ENCODE assay signal across 8 cellular contexts in the genomic region with DNA sequence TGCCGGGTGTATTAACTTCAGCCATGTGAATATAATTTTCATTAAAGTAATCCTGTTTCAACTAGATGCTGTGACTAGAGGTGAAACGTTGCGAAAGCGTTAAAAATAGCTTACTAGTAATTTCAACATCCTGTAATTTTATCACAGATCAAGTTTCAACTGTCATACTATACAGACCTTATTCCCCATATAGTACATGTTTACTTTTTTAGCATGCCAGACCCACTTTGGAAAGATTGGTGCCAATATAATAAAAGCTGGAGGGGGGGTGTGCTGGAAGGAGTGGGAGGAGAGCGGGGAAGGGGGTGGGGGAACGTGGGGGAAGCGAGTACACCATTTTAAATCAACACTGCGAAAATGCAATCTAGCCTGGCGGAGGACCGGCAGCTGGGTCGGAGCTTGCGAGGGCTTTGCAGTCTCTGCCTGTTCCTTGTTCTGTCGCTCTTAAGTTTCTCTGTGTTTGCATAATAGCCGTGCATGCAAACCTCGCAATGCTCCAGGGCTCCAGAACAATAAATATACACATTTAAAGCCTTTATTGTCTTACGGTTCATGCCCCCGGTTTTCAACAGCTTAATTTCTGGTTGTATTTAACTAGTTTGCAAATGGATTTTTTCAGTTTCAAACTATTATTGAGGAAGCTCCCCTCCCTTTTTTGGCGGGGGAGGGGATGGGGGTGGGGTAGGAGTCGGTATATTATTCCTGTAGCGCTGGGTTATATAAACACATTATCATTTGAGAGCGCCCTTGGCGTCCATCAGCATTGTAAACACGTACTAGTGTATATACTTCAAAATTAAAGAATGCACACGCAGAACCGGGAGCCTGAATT. TPM values are rescaled to one million over a fixed set of nuclear protein-coding genes. Genes with fewer than 3 reads are reported as not detected.
DNase-seq lines count a peak whose midpoint lies in the region; ATAC-seq and TF ChIP-seq lines count a peak whose summit lies in the region.

No MANE protein-coding gene starts in this region.

- no peaks in the 10 kb centered on the region for H3K36me3 ChIP-seq in body of pancreas (replicated peaks in 1 of 2; ENCODE audit: insufficient read depth in 1 of 2, low read depth in 2 of 2)
- H3K36me3 ChIP-seq in iPS-18a (ENCODE audit: control insufficient read depth, low read depth, low read length), result no peaks in the 10 kb centered on the region
- H3K36me3 ChIP-seq in gastrocnemius medialis, result no peaks in the 10 kb centered on the region

- TF ChIP-seq POLR2A in body of pancreas (IDR thresholded peaks at IDR 0.05) (peak in 2 of 3 donors; percentile 23 to 31), gastrocnemius medialis (IDR thresholded peaks at IDR 0.05) (no peak)

- in situ Hi-C loops in gastrocnemius medialis (cut with MboI; ENCODE audit: low sequenced_read_pairs in 4 of 4), result loop anchor here (5.0 to 25.0 kb wide), 6 partner anchors 125 to 362 kb away; a partner anchor contains a TSS

- peaks cover 39% of the 10 kb centered on the region for H3K4me1 ChIP-seq in body of pancreas
- H3K4me1 ChIP-seq in iPS-18a (ENCODE audit: control insufficient read depth, low read depth, low read length), result peaks cover 39% of the 10 kb centered on the region
- H3K4me1 ChIP-seq in gastrocnemius medialis, result peaks cover 36 to 52% of the 10 kb centered on the region in 2 donors

- intact Hi-C loops in body of pancreas (cut with DNase I), result no loop called here
- intact Hi-C loops in gastrocnemius medialis (cut with DNase I; ENCODE audit: low total_unique reads), result loop anchor here (2.0 to 10.0 kb wide), 5 partner anchors 72 to 905 kb away; a partner anchor contains a TSS

- no peaks in the 10 kb centered on the region for H3K27me3 ChIP-seq in body of pancreas
- peaks cover 54% of the 10 kb centered on the region for H3K27me3 ChIP-seq in iPS-18a (ENCODE audit: control insufficient read depth, insufficient read depth, low read length)
- H3K27me3 ChIP-seq in gastrocnemius medialis, result no peaks in the 10 kb centered on the region

- H3K9me3 ChIP-seq in body of pancreas, result no peaks in the 10 kb centered on the region
- no peaks in the 10 kb centered on the region for H3K9me3 ChIP-seq in iPS-18a (ENCODE audit: control insufficient read depth, low read depth, low read length)
- no peaks in the 10 kb centered on the region for H3K9me3 ChIP-seq in gastrocnemius medialis

- peak overlapping the region in 1 of 2 donors; percentile 93 for H3K4me3 ChIP-seq in body of pancreas
- H3K4me3 ChIP-seq in iPS-18a (ENCODE audit: low read length), result peak overlapping the region; percentile 96
- H3K4me3 ChIP-seq in gastrocnemius medialis, result peak overlapping the region; percentile 76 to 91 (median 89)

- 1% methylated on average over 25 of the region's 25 CpGs for WGBS in body of pancreas, 2 donors

- TF ChIP-seq CTCF in body of pancreas (IDR thresholded peaks at IDR 0.05) (no peak), gastrocnemius medialis (IDR thresholded peaks at IDR 0.05 in 4 of 5, conservative IDR thresholded peaks at IDR 0.05 in 1 of 5) (no peak)

- H3K27ac ChIP-seq in body of pancreas, result peak overlapping the region; percentile 28 to 99 (median 64)
- H3K27ac ChIP-seq in iPS-18a (ENCODE audit: low read length), result no peak overlapping the region
- H3K27ac ChIP-seq in gastrocnemius medialis, result peak overlapping the region; percentile 90 to 97 (median 94)

- H3K9ac ChIP-seq in iPS-18a (ENCODE audit: low read length), result no peak overlapping the region

- DNase-seq in DMS79 treated with DMSO at 0.1 percent for 48 hours (lab: John Stamatoyannopoulos, UW), result peak; percentile 1
- DNase-seq in DMS79 (lab: John Stamatoyannopoulos, UW), result no peak
- peak; percentile 60 for DNase-seq in NCI-H1105 (lab: John Stamatoyannopoulos, UW)
- peak; percentile 67 for DNase-seq in SKM-1 treated with dmso at 0.1 percent for 144 hours (lab: John Stamatoyannopoulos, UW; ENCODE audit: unreplicated experiment)
- peak; percentile 38 to 61 (median 51) for DNase-seq in body of pancreas
- peak; percentile 61 to 74 for DNase-seq in gastrocnemius medialis

- ATAC-seq in HG02610 (IDR thresholded peaks at IDR 0.05; ENCODE audit: unreplicated experiment) (peak; percentile 36), body of pancreas (no peak), gastrocnemius medialis (peak; percentile 57 to 59)

RNA-seq across cellular contexts. Expression of a gene that starts 1.3 kb away (rescaled TPM):
- total RNA-seq in body of pancreas (10 to 100 TPM; 16.1 to 17.1 TPM), gastrocnemius medialis (100 to 1,000 TPM; 156 to 512 (median 263) TPM)

Comparison
In these comparisons a context has a peak if more than half of its experiments do, and no peak if none do; other contexts are left out.
1. POLR2A ChIP-seq: peak in body of pancreas (2 of 3); none in gastrocnemius medialis (0 of 2).
2. RNA of a gene that starts 1.3 kb away (total RNA-seq): 156 to 512 TPM in gastrocnemius medialis; 16.1 to 17.1 TPM in body of pancreas; every median in the first group is over 4 times any median in the second.